Comparison of ENCODE assay signal across 2 cellular contexts in the genomic region with DNA sequence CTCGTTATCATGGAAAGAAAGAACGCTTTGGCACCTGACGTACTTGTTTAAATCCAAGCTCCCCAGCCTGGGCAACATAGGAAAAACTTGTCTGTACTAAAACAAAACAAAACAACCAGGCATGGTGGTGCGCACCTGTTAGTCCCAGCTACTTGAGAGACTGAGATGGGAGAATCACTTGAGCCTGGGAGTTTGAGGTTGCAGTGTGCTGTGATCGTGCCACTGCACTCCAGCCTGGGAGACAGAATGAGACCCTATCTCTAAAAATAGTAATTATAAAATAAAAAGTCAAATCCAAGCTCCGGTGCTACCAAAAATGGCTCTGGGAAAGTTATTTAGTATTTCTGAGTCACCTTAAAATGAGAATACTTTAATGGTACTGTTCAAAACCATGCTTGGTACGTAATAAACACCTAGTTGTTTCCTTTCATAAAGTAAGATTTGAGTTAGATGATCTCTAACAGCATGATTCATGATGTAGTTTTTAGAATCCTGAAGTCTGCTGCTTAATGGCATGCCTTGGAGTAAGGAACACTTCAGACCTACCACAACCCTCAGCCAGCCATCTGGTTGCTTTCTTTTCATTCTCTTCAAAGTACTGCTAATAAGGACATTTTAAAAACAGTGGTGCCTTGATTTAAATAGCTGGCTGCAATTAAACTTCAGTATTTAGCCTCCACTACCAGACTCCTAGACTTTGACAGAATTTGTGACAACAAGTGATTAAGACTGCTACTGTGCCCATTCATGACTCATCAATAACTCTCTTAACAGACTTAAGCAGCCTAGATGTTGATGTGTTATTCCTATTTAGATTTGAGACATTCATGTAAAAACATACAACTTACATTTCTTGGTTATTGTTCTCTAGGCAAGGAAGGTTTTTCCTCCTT.
TF ChIP-seq lines count a peak whose summit lies in the region.

No MANE protein-coding gene starts in this region.

TF ChIP-seq in HEK293, 187 proteins besides CTCF, POLR2A, EP300 and RAD21:
- TF ChIP-seq ZNF140 (tag by site-specific recombination; IDR thresholded peaks at IDR 0.05), result no peak
- 0 out of 2 replicates have a peak, but pooled peaks have one; percentile 30 for TF ChIP-seq PRDM1 (tag by site-specific recombination; IDR thresholded peaks at IDR 0.05)
- TF ChIP-seq ZNF266 (tag by site-specific recombination; IDR thresholded peaks at IDR 0.05; ENCODE audit: low read depth), result no peak
- peak; percentile 10; the same call in 1 of the 2 replicates for TF ChIP-seq PRDM6 (tag by site-specific recombination; IDR thresholded peaks at IDR 0.05)

TF ChIP-seq in K562, 482 proteins besides CTCF, POLR2A, EP300 and RAD21:
- peak; percentile 43; the same call in 1 of the 2 replicates for TF ChIP-seq NFE2L1 (tag; IDR thresholded peaks at IDR 0.05; ENCODE audit: borderline replicate concordance, low read depth)
- TF ChIP-seq BCOR (IDR thresholded peaks at IDR 0.05), result no peak
- TF ChIP-seq MAFF (IDR thresholded peaks at IDR 0.05; ENCODE audit: low read length), result peak; percentile 31; the same call in 1 of the 2 replicates
- peak; percentile 47 for TF ChIP-seq C11orf30 (IDR thresholded peaks at IDR 0.05; ENCODE audit: low read depth)
- TF ChIP-seq NFE2 (IDR thresholded peaks at IDR 0.05; ENCODE audit: low read depth), result peak; percentile 59
- TF ChIP-seq JUND (IDR thresholded peaks at IDR 0.05; ENCODE audit: borderline replicate concordance, low read depth, low read length), result 0 out of 2 replicates have a peak, but pooled peaks have one; percentile 14
- no peak for TF ChIP-seq JUND (tag; IDR thresholded peaks at IDR 0.05; ENCODE audit: borderline replicate concordance, low read depth, low read length)
- TF ChIP-seq PHTF2 (CRISPR knock-in tag; IDR thresholded peaks at IDR 0.05), result no peak
- peak; percentile 16 for TF ChIP-seq DACH1 (IDR thresholded peaks at IDR 0.05; ENCODE audit: partially characterized antibody)
- TF ChIP-seq ZNF316 (IDR thresholded peaks at IDR 0.05), result peak; percentile 76
- TF ChIP-seq ZBTB1 (CRISPR knock-in tag; IDR thresholded peaks at IDR 0.05; ENCODE audit: borderline replicate concordance, low read depth), result no peak
- no peak for TF ChIP-seq PHF8 (IDR thresholded peaks at IDR 0.05; ENCODE audit: borderline replicate concordance, low read length)
- TF ChIP-seq MAFK (IDR thresholded peaks at IDR 0.05; ENCODE audit: low read length), result peak; percentile 47
- no peak for TF ChIP-seq CBX1 (IDR thresholded peaks at IDR 0.05; ENCODE audit: low read depth)
- peak; percentile 42; the same call in 1 of the 2 replicates for TF ChIP-seq FOSL1 (tag; conservative IDR thresholded peaks at IDR 0.05)
- TF ChIP-seq ARID1B (IDR thresholded peaks at IDR 0.05), result no peak
- TF ChIP-seq MAFG (tag; conservative IDR thresholded peaks at IDR 0.05), result peak; percentile 84
